In genomic region chr1:57167997-57168396, GRCh38 we compare ENCODE assay signal across 1 cellular context.
TF ChIP-seq lines count a peak whose summit lies in the region.

No MANE protein-coding gene starts in this region.

TF ChIP-seq in GM12878, 131 proteins besides CTCF, POLR2A, EP300 and RAD21 (continued from another document):
- TF ChIP-seq CBX5 (IDR thresholded peaks at IDR 0.05; ENCODE audit: low read depth) (no peak), HCFC1 (IDR thresholded peaks at IDR 0.05; ENCODE audit: low read length) (no peak), RUNX3 (IDR thresholded peaks at IDR 0.05; ENCODE audit: low read length) (peak; percentile 92), IKZF1 (conservative IDR thresholded peaks at IDR 0.05) (peak; percentile 70), ATF7 (IDR thresholded peaks at IDR 0.05; ENCODE audit: low read depth) (peak; percentile 93), BMI1 (IDR thresholded peaks at IDR 0.05; ENCODE audit: borderline replicate concordance) (peak; percentile 81), SPI1 (IDR thresholded peaks at IDR 0.05; ENCODE audit: borderline replicate concordance, insufficient read depth, low read depth, low read length) (peak; percentile 74), IKZF2 (IDR thresholded peaks at IDR 0.05) (peak; percentile 77 to 80; a peak in 3 of 4 replicates), STAT1 (conservative IDR thresholded peaks at IDR 0.05) (no peak), CREB1 (IDR thresholded peaks at IDR 0.05; ENCODE audit: low read depth) (peak; percentile 58; the same call in 1 of the 2 replicates), IRF4 (IDR thresholded peaks at IDR 0.05; ENCODE audit: low read depth, low read length) (peak; percentile 77; the same call in 1 of the 2 replicates), DPF2 (IDR thresholded peaks at IDR 0.05) (peak; percentile 95), NFIC (IDR thresholded peaks at IDR 0.05; ENCODE audit: low read depth, low read length) (peak; percentile 83; the same call in 1 of the 2 replicates), CREM (IDR thresholded peaks at IDR 0.05; ENCODE audit: low read depth) (peak; percentile 77), YY1 (IDR thresholded peaks at IDR 0.05; ENCODE audit: low read depth, low read length) (no peak), JUNB (IDR thresholded peaks at IDR 0.05) (peak; percentile 94)
- TF ChIP-seq, protein P1, sequence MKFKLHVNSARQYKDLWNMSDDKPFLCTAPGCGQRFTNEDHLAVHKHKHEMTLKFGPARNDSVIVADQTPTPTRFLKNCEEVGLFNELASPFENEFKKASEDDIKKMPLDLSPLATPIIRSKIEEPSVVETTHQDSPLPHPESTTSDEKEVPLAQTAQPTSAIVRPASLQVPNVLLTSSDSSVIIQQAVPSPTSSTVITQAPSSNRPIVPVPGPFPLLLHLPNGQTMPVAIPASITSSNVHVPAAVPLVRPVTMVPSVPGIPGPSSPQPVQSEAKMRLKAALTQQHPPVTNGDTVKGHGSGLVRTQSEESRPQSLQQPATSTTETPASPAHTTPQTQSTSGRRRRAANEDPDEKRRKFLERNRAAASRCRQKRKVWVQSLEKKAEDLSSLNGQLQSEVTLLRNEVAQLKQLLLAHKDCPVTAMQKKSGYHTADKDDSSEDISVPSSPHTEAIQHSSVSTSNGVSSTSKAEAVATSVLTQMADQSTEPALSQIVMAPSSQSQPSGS (IDR thresholded peaks at IDR 0.05; ENCODE audit: low read length), result peak; percentile 90
- TF ChIP-seq, protein P2, sequence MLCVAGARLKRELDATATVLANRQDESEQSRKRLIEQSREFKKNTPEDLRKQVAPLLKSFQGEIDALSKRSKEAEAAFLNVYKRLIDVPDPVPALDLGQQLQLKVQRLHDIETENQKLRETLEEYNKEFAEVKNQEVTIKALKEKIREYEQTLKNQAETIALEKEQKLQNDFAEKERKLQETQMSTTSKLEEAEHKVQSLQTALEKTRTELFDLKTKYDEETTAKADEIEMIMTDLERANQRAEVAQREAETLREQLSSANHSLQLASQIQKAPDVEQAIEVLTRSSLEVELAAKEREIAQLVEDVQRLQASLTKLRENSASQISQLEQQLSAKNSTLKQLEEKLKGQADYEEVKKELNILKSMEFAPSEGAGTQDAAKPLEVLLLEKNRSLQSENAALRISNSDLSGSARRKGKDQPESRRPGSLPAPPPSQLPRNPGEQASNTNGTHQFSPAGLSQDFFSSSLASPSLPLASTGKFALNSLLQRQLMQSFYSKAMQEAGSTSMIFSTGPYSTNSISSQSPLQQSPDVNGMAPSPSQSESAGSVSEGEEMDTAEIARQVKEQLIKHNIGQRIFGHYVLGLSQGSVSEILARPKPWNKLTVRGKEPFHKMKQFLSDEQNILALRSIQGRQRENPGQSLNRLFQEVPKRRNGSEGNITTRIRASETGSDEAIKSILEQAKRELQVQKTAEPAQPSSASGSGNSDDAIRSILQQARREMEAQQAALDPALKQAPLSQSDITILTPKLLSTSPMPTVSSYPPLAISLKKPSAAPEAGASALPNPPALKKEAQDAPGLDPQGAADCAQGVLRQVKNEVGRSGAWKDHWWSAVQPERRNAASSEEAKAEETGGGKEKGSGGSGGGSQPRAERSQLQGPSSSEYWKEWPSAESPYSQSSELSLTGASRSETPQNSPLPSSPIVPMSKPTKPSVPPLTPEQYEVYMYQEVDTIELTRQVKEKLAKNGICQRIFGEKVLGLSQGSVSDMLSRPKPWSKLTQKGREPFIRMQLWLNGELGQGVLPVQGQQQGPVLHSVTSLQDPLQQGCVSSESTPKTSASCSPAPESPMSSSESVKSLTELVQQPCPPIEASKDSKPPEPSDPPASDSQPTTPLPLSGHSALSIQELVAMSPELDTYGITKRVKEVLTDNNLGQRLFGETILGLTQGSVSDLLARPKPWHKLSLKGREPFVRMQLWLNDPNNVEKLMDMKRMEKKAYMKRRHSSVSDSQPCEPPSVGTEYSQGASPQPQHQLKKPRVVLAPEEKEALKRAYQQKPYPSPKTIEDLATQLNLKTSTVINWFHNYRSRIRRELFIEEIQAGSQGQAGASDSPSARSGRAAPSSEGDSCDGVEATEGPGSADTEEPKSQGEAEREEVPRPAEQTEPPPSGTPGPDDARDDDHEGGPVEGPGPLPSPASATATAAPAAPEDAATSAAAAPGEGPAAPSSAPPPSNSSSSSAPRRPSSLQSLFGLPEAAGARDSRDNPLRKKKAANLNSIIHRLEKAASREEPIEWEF (IDR thresholded peaks at IDR 0.05; ENCODE audit: insufficient replicate concordance, low read depth, low read length), result peak; percentile 89
- TF ChIP-seq, protein P3, sequence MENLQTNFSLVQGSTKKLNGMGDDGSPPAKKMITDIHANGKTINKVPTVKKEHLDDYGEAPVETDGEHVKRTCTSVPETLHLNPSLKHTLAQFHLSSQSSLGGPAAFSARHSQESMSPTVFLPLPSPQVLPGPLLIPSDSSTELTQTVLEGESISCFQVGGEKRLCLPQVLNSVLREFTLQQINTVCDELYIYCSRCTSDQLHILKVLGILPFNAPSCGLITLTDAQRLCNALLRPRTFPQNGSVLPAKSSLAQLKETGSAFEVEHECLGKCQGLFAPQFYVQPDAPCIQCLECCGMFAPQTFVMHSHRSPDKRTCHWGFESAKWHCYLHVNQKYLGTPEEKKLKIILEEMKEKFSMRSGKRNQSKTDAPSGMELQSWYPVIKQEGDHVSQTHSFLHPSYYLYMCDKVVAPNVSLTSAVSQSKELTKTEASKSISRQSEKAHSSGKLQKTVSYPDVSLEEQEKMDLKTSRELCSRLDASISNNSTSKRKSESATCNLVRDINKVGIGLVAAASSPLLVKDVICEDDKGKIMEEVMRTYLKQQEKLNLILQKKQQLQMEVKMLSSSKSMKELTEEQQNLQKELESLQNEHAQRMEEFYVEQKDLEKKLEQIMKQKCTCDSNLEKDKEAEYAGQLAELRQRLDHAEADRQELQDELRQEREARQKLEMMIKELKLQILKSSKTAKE (IDR thresholded peaks at IDR 0.05; ENCODE audit: low read depth, poor library complexity, severe bottlenecking), result peak; percentile 90
